ENCODE assay signal across 1 cellular context in the genomic region with DNA sequence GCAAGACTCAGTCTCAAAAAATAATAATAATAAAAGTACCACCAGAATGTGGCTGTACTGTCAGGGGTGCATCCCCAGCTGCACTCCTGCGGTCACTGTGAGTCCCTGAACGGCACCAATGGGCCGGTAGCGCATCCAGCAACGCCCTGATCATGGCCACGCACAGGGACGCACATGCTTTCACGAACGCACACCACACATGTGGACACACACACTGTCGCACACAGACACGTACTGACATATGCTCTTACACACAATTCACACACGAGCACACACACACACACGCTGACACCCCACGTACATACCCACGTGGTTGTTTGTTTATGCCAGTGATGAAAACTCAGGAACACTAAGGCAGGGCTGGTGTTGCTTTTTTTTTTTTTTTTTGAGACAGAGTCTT.
TF ChIP-seq lines count a peak whose summit lies in the region.

No MANE protein-coding gene starts in this region.

TF ChIP-seq in H1, 55 proteins besides CTCF, POLR2A, EP300 and RAD21:
- no peak for TF ChIP-seq GABPA (IDR thresholded peaks at IDR 0.05; ENCODE audit: borderline replicate concordance, insufficient read depth, low read length)
- TF ChIP-seq, protein P1, sequence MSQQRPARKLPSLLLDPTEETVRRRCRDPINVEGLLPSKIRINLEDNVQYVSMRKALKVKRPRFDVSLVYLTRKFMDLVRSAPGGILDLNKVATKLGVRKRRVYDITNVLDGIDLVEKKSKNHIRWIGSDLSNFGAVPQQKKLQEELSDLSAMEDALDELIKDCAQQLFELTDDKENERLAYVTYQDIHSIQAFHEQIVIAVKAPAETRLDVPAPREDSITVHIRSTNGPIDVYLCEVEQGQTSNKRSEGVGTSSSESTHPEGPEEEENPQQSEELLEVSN (IDR thresholded peaks at IDR 0.05): no peak
- TF ChIP-seq MAX (IDR thresholded peaks at IDR 0.05): no peak
- no peak for TF ChIP-seq RNF2 (IDR thresholded peaks at IDR 0.05; ENCODE audit: borderline replicate concordance, low read depth, low read length, missing control alignments, poor library complexity, severe bottlenecking)
- TF ChIP-seq CHD1 (IDR thresholded peaks at IDR 0.05; ENCODE audit: low read depth, low read length): no peak
- TF ChIP-seq POLR2AphosphoS5 (IDR thresholded peaks at IDR 0.05; ENCODE audit: low read depth, low read length): no peak
- TF ChIP-seq, protein P2, sequence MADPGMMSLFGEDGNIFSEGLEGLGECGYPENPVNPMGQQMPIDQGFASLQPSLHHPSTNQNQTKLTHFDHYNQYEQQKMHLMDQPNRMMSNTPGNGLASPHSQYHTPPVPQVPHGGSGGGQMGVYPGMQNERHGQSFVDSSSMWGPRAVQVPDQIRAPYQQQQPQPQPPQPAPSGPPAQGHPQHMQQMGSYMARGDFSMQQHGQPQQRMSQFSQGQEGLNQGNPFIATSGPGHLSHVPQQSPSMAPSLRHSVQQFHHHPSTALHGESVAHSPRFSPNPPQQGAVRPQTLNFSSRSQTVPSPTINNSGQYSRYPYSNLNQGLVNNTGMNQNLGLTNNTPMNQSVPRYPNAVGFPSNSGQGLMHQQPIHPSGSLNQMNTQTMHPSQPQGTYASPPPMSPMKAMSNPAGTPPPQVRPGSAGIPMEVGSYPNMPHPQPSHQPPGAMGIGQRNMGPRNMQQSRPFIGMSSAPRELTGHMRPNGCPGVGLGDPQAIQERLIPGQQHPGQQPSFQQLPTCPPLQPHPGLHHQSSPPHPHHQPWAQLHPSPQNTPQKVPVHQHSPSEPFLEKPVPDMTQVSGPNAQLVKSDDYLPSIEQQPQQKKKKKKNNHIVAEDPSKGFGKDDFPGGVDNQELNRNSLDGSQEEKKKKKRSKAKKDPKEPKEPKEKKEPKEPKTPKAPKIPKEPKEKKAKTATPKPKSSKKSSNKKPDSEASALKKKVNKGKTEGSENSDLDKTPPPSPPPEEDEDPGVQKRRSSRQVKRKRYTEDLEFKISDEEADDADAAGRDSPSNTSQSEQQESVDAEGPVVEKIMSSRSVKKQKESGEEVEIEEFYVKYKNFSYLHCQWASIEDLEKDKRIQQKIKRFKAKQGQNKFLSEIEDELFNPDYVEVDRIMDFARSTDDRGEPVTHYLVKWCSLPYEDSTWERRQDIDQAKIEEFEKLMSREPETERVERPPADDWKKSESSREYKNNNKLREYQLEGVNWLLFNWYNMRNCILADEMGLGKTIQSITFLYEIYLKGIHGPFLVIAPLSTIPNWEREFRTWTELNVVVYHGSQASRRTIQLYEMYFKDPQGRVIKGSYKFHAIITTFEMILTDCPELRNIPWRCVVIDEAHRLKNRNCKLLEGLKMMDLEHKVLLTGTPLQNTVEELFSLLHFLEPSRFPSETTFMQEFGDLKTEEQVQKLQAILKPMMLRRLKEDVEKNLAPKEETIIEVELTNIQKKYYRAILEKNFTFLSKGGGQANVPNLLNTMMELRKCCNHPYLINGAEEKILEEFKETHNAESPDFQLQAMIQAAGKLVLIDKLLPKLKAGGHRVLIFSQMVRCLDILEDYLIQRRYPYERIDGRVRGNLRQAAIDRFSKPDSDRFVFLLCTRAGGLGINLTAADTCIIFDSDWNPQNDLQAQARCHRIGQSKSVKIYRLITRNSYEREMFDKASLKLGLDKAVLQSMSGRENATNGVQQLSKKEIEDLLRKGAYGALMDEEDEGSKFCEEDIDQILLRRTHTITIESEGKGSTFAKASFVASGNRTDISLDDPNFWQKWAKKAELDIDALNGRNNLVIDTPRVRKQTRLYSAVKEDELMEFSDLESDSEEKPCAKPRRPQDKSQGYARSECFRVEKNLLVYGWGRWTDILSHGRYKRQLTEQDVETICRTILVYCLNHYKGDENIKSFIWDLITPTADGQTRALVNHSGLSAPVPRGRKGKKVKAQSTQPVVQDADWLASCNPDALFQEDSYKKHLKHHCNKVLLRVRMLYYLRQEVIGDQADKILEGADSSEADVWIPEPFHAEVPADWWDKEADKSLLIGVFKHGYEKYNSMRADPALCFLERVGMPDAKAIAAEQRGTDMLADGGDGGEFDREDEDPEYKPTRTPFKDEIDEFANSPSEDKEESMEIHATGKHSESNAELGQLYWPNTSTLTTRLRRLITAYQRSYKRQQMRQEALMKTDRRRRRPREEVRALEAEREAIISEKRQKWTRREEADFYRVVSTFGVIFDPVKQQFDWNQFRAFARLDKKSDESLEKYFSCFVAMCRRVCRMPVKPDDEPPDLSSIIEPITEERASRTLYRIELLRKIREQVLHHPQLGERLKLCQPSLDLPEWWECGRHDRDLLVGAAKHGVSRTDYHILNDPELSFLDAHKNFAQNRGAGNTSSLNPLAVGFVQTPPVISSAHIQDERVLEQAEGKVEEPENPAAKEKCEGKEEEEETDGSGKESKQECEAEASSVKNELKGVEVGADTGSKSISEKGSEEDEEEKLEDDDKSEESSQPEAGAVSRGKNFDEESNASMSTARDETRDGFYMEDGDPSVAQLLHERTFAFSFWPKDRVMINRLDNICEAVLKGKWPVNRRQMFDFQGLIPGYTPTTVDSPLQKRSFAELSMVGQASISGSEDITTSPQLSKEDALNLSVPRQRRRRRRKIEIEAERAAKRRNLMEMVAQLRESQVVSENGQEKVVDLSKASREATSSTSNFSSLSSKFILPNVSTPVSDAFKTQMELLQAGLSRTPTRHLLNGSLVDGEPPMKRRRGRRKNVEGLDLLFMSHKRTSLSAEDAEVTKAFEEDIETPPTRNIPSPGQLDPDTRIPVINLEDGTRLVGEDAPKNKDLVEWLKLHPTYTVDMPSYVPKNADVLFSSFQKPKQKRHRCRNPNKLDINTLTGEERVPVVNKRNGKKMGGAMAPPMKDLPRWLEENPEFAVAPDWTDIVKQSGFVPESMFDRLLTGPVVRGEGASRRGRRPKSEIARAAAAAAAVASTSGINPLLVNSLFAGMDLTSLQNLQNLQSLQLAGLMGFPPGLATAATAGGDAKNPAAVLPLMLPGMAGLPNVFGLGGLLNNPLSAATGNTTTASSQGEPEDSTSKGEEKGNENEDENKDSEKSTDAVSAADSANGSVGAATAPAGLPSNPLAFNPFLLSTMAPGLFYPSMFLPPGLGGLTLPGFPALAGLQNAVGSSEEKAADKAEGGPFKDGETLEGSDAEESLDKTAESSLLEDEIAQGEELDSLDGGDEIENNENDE (IDR thresholded peaks at IDR 0.05; ENCODE audit: insufficient replicate concordance, low read length): no peak
- TF ChIP-seq HDAC2 (IDR thresholded peaks at IDR 0.05; ENCODE audit: borderline replicate concordance in 1 of 2, low read depth in 2 of 2, low read length in 2 of 2): no peak
- no peak for TF ChIP-seq SIRT6 (IDR thresholded peaks at IDR 0.05; ENCODE audit: low read length)
- TF ChIP-seq ZNF274 (IDR thresholded peaks at IDR 0.05; ENCODE audit: borderline replicate concordance, extremely low read depth, low read length): no peak
- TF ChIP-seq RBBP5 (IDR thresholded peaks at IDR 0.05; ENCODE audit: borderline replicate concordance, low read depth, low read length): no peak
TF ChIP-seq in H1: peak in this region for 0.
